In the genomic region with DNA sequence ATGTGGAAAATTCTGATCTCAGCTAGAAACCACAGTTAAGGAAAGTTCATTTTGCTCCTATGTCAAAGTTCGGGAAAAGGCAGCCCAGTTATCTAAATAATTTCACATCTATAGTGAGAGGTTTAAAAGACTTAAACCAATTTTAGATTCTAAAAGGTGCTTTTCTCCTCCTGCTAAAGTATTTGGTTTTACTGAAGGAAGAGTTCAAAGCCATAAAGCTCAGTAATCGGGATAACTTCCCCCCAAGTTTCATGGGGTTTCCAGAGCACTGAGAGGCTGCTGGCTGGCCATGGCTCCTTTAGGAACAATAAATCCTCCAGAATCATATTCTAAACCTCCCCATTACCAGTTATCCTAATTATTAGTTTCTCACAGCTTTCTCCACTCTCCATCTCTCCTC, we compare ENCODE assay signal across 29 cellular contexts. TPM values are rescaled to one million over a fixed set of nuclear protein-coding genes. Genes with fewer than 3 reads are reported as not detected.
"Had no signal": no experiment of that assay in that cellular context is flagged by ENCODE, and none has a peak within 500 bp of the region (broad histone marks: within the 10 kb centered on the region; RNA-seq: fewer than 3 reads in every experiment).

No MANE protein-coding gene starts in this region.

- ATAC-seq: activated CD4-positive, CD25-positive, alpha-beta regulatory T cell treated with anti-CD3 and anti-CD28 coated beads, Interleukin-2, amount 50 U/mL, for 24 hours; activated CD8-positive, alpha-beta T cell treated with anti-CD3 and anti-CD28 coated beads, Interleukin-2, amount 10 ng/mL, durations not matched to agents 7 days and 5 days; activated naive CD4-positive, alpha-beta T cell treated with anti-CD3 and anti-CD28 coated beads, Interleukin-2, amount 50 U/mL, for 72 hours; activated naive CD8-positive, alpha-beta T cell treated with anti-CD3 and anti-CD28 coated beads, Interleukin-2, amount 50 U/mL, for 24 hours; Panc1; Right ventricle myocardium inferior had no signal

- H3K27ac Mint-ChIP-seq: activated CD8-positive, alpha-beta T cell treated with anti-CD3 and anti-CD28 coated beads, Interleukin-2, amount 10 ng/mL, durations not matched to agents 7 days and 5 days; activated naive CD4-positive, alpha-beta T cell treated with anti-CD3 and anti-CD28 coated beads, Interleukin-2, amount 50 U/mL, for 72 hours; activated naive CD8-positive, alpha-beta T cell treated with anti-CD3 and anti-CD28 coated beads, Interleukin-2, amount 50 U/mL, for 24 hours; activated T-cell treated with anti-CD3 and anti-CD28 coated beads, Interleukin-2, amount 50 U/mL, for 24 hours; activated T-helper 1 cell treated with anti-CD3 and anti-CD28 coated beads, Interleukin-12 subunit alpha, Interleukin-12 subunit beta, Interleukin-2, Interleukin-4 antibody, amounts not matched to agents 30 ng/mL and 10 ng/mL and 1 ng/mL, durations not matched to agents 14 hours and 24 hours and 36 hours had no signal

- H3K9me3 Mint-ChIP-seq: activated T-helper 1 cell treated with anti-CD3 and anti-CD28 coated beads, Interleukin-12 subunit alpha, Interleukin-12 subunit beta, Interleukin-2, Interleukin-4 antibody, amounts not matched to agents 30 ng/mL and 10 ng/mL and 1 ng/mL, durations not matched to agents 14 hours and 24 hours and 36 hours had no signal

- H3K9me3 ChIP-seq: ascending aorta, breast epithelium, MG63, SJCRH30, SK-N-SH had no signal

- H3K9me2 ChIP-seq: SK-N-SH had no signal

- H3K4me1 Mint-ChIP-seq: activated naive CD8-positive, alpha-beta T cell treated with anti-CD3 and anti-CD28 coated beads, Interleukin-2, amount 50 U/mL, for 24 hours had no signal

- H3K4me3 Mint-ChIP-seq: activated CD8-positive, alpha-beta T cell treated with anti-CD3 and anti-CD28 coated beads, Interleukin-2, amount 10 ng/mL, durations not matched to agents 7 days and 5 days; activated naive CD8-positive, alpha-beta T cell treated with anti-CD3 and anti-CD28 coated beads, Interleukin-2, amount 50 U/mL, for 24 hours; activated T-cell treated with anti-CD3 and anti-CD28 coated beads, Interleukin-2, amount 50 U/mL, for 24 hours; activated T-helper 1 cell treated with anti-CD3 and anti-CD28 coated beads, Interleukin-12 subunit alpha, Interleukin-12 subunit beta, Interleukin-2, Interleukin-4 antibody, amounts not matched to agents 30 ng/mL and 10 ng/mL and 1 ng/mL, durations not matched to agents 14 hours and 24 hours and 36 hours had no signal

- H3K4me3 ChIP-seq: ascending aorta, breast epithelium, MG63, SJCRH30 had no signal

- DNase-seq: activated CD4-positive, alpha-beta T cell treated with anti-CD3 and anti-CD28 coated beads for 48 hours; activated CD4-positive, alpha-beta T cell treated with anti-CD3 and anti-CD28 coated beads, Interleukin-2, amount 50 U/mL, for 4 hours; activated CD8-positive, alpha-beta T cell treated with anti-CD3 and anti-CD28 coated beads, Interleukin-2, amount 10 ng/mL, durations not matched to agents 7 days and 5 days; activated effector memory CD4-positive, alpha-beta T cell treated with Interleukin-2 at 50 U/mL for 16 hours; activated naive CD4-positive, alpha-beta T cell treated with Interleukin-2 at 50 U/mL for 16 hours; activated naive CD8-positive, alpha-beta T cell treated with anti-CD3 and anti-CD28 coated beads, Interleukin-2, amount 50 U/mL, for 24 hours; activated T-cell treated with anti-CD3 and anti-CD28 coated beads, Interleukin-2, amount 50 U/mL, for 24 hours; amniotic stem cell; caudate nucleus; MG63; NCI-H1105; NCI-H1436; NCI-H2081; NCI-H69; NK-92 treated with Interleukin-12 subunit alpha and Interleukin-12 subunit beta, amount 100 ng/mL, for 24 hours; OCI-M1; RPMI8226; SJCRH30; SK-N-SH; T-helper 1 cell had no signal

- H3K27ac ChIP-seq: ascending aorta, breast epithelium, SJCRH30, VCaP had no signal

- H3K4me2 ChIP-seq: SK-N-SH had no signal

- H3K4me1 ChIP-seq: ascending aorta, breast epithelium, SJCRH30 had no signal

- H3K36me3 ChIP-seq: ascending aorta, breast epithelium, MG63, SJCRH30 had no signal

- H3K27me3 ChIP-seq: SJCRH30 had no signal

- H3K9ac ChIP-seq: SK-N-SH had no signal

RNA-seq across cellular contexts. Expression of a gene that starts 38.2 kb away (rescaled TPM):
- total RNA-seq: activated CD8-positive, alpha-beta T cell treated with anti-CD3 and anti-CD28 coated beads, Interleukin-2, amount 10 ng/mL, durations not matched to agents 7 days and 5 days; activated naive CD4-positive, alpha-beta T cell treated with anti-CD3 and anti-CD28 coated beads, Interleukin-2, amount 50 U/mL, for 72 hours; activated T-helper 1 cell treated with anti-CD3 and anti-CD28 coated beads, Interleukin-12 subunit alpha, Interleukin-12 subunit beta, Interleukin-2, Interleukin-4 antibody, amounts not matched to agents 30 ng/mL and 10 ng/mL and 1 ng/mL, durations not matched to agents 14 hours and 24 hours and 36 hours; ascending aorta; Right ventricle myocardium inferior; T-helper 2 cell treated with Interferon-gamma antibody and Interleukin-4, amounts not matched to agents 100 ng/mL and 5 ng/mL, for 36 hours had no signal

RNA-seq across cellular contexts. Expression of a gene that starts 41.0 kb away (rescaled TPM):
- total RNA-seq: activated CD8-positive, alpha-beta T cell treated with anti-CD3 and anti-CD28 coated beads, Interleukin-2, amount 10 ng/mL, durations not matched to agents 7 days and 5 days; activated naive CD4-positive, alpha-beta T cell treated with anti-CD3 and anti-CD28 coated beads, Interleukin-2, amount 50 U/mL, for 72 hours; activated T-helper 1 cell treated with anti-CD3 and anti-CD28 coated beads, Interleukin-12 subunit alpha, Interleukin-12 subunit beta, Interleukin-2, Interleukin-4 antibody, amounts not matched to agents 30 ng/mL and 10 ng/mL and 1 ng/mL, durations not matched to agents 14 hours and 24 hours and 36 hours; Right ventricle myocardium inferior; T-helper 2 cell treated with Interferon-gamma antibody and Interleukin-4, amounts not matched to agents 100 ng/mL and 5 ng/mL, for 36 hours had no signal
